ENCODE assay signal across 19 cellular contexts in genomic region chr19:30304540-30304939, GRCh38.
"Had no signal": no experiment of that assay in that cellular context is flagged by ENCODE, and none has a peak within 500 bp of the region (broad histone marks: within the 10 kb centered on the region; RNA-seq: fewer than 3 reads in every experiment).

No MANE protein-coding gene starts in this region.

- H3K27me3 ChIP-seq: foreskin keratinocyte, hepatocyte, left lung had no signal

- H3K9me3 ChIP-seq: esophagus muscularis mucosa, gastroesophageal sphincter, heart left ventricle, left lung, lower lobe of right lung had no signal

- H3K79me2 ChIP-seq: hepatocyte had no signal

- H2AFZ ChIP-seq: hepatocyte had no signal

- H3K4me3 ChIP-seq: esophagus muscularis mucosa, gastroesophageal sphincter, heart left ventricle, hepatocyte, left lung, lower lobe of right lung had no signal

- H3K27ac ChIP-seq: epithelial cell of prostate, esophagus muscularis mucosa, foreskin keratinocyte, gastroesophageal sphincter, heart left ventricle, hepatocyte, left lung, lower lobe of right lung had no signal

- H3K4me1 ChIP-seq: esophagus muscularis mucosa, foreskin keratinocyte, gastroesophageal sphincter, heart left ventricle, left lung, lower lobe of right lung had no signal

- H3K36me3 ChIP-seq: esophagus muscularis mucosa, gastroesophageal sphincter, heart left ventricle, left lung, lower lobe of right lung had no signal

- H3K4me2 ChIP-seq: hepatocyte had no signal

- DNase-seq: cortex of kidney; effector CD8-positive, alpha-beta T cell; effector memory CD8-positive, alpha-beta T cell; endodermal cell; erythroblast; foreskin keratinocyte; heart left ventricle; hypothalamus; immature natural killer cell; left cardiac atrium; left lung; left ventricle myocardium superior; lower lobe of right lung; mesenchymal stem cell; midbrain had no signal
